ENCODE assay signal across 27 cellular contexts in genomic region chr7:90064370-90064769, GRCh38.
"Had no signal": no experiment of that assay in that cellular context is flagged by ENCODE, and none has a peak within 500 bp of the region (broad histone marks: within the 10 kb centered on the region; RNA-seq: fewer than 3 reads in every experiment).

No MANE protein-coding gene starts in this region.

- H3K4me1 Mint-ChIP-seq: naive B cell; naive thymus-derived CD8-positive, alpha-beta T cell; stimulated activated effector memory CD8-positive, alpha-beta T cell treated with anti-CD3 and anti-CD28 coated beads, Interleukin-12 subunit alpha, Interleukin-12 subunit beta, amount 100 ng/mL, for 72 hours; stimulated activated naive B cell treated with anti-CD40 and anti-IgM and Interleukin-4, amounts not matched to agents 10 μg/mL and 1 μg/mL and 100 μg/mL, for 72 hours; stimulated activated naive CD8-positive, alpha-beta T cell treated with anti-CD3 and anti-CD28 coated beads, Interleukin-15, amount 100 ng/mL, for 72 hours had no signal

- H3K9me3 Mint-ChIP-seq: stimulated activated effector memory CD8-positive, alpha-beta T cell treated with anti-CD3 and anti-CD28 coated beads, Interleukin-12 subunit alpha, Interleukin-12 subunit beta, amount 100 ng/mL, for 72 hours had no signal

- H3K4me3 Mint-ChIP-seq: naive B cell; naive thymus-derived CD8-positive, alpha-beta T cell; natural killer cell treated with Interleukin-12 subunit alpha and Interleukin-12 subunit beta and Interleukin-15 and Interleukin-18, amount 100 ng/mL, for 72 hours; nephron progenitor cell; neural crest cell; stimulated activated effector memory CD8-positive, alpha-beta T cell treated with anti-CD3 and anti-CD28 coated beads, Interleukin-12 subunit alpha, Interleukin-12 subunit beta, amount 100 ng/mL, for 72 hours; stimulated activated naive B cell treated with anti-CD40 and anti-IgM and Interleukin-4, amounts not matched to agents 10 μg/mL and 1 μg/mL and 100 μg/mL, for 72 hours; stimulated activated naive CD8-positive, alpha-beta T cell treated with anti-CD3 and anti-CD28 coated beads, Interleukin-15, amount 100 ng/mL, for 72 hours had no signal

- DNase-seq: naive B cell; naive thymus-derived CD8-positive, alpha-beta T cell; nephron progenitor cell; nucleus accumbens; pancreas; retina; right cardiac atrium; right lobe of liver; sigmoid colon; small intestine; stimulated activated CD4-positive, alpha-beta T cell treated with anti-CD3 and anti-CD28 coated beads, Interleukin-15, amount 100 ng/mL, for 24 hours; stimulated activated CD4-positive, alpha-beta T cell treated with anti-CD3 and anti-CD28 coated beads, Interleukin-2, amount 100 ng/mL, for 24 hours; stimulated activated CD4-positive, alpha-beta T cell treated with anti-CD3 and anti-CD28 coated beads, Interleukin-2, amount 100 ng/mL, for 48 hours; stimulated activated CD4-positive, alpha-beta T cell treated with anti-CD3 and anti-CD28 coated beads, Interleukin-4, amount 100 ng/mL, for 24 hours; stimulated activated naive B cell treated with anti-CD40 and anti-IgM and Interleukin-4, amounts not matched to agents 10 μg/mL and 1 μg/mL and 100 μg/mL, for 72 hours; stimulated activated naive CD4-positive, alpha-beta T cell treated with Interleukin-2 at 50 U/mL for 16 hours; stimulated activated naive CD8-positive, alpha-beta T cell treated with anti-CD3 and anti-CD28 coated beads, Interleukin-15, amount 100 ng/mL, for 72 hours; thyroid gland; trophoblast cell; upper lobe of left lung; uterus had no signal

- H3K36me3 Mint-ChIP-seq: naive B cell; naive thymus-derived CD8-positive, alpha-beta T cell; natural killer cell treated with Interleukin-12 subunit alpha and Interleukin-12 subunit beta and Interleukin-15 and Interleukin-18, amount 100 ng/mL, for 72 hours; stimulated activated effector memory CD8-positive, alpha-beta T cell treated with anti-CD3 and anti-CD28 coated beads, Interleukin-12 subunit alpha, Interleukin-12 subunit beta, amount 100 ng/mL, for 72 hours; stimulated activated naive B cell treated with anti-CD40 and anti-IgM and Interleukin-4, amounts not matched to agents 10 μg/mL and 1 μg/mL and 100 μg/mL, for 72 hours had no signal

- H3K27me3 Mint-ChIP-seq: natural killer cell treated with Interleukin-12 subunit alpha and Interleukin-12 subunit beta and Interleukin-15 and Interleukin-18, amount 100 ng/mL, for 72 hours had no signal

- ATAC-seq: naive thymus-derived CD8-positive, alpha-beta T cell; natural killer cell treated with Interleukin-12 subunit alpha and Interleukin-12 subunit beta and Interleukin-15 and Interleukin-18, amount 100 ng/mL, for 72 hours; pancreas; right cardiac atrium; right lobe of liver; stimulated activated effector memory CD8-positive, alpha-beta T cell treated with anti-CD3 and anti-CD28 coated beads, Interleukin-12 subunit alpha, Interleukin-12 subunit beta, amount 100 ng/mL, for 72 hours; stimulated activated naive B cell treated with anti-CD40 and anti-IgM and Interleukin-4, amounts not matched to agents 10 μg/mL and 1 μg/mL and 100 μg/mL, for 72 hours; stimulated activated naive CD8-positive, alpha-beta T cell treated with anti-CD3 and anti-CD28 coated beads, Interleukin-15, amount 100 ng/mL, for 72 hours had no signal

- H3K4me3 ChIP-seq: pancreas, prostate gland, right lobe of liver, sigmoid colon, thoracic aorta, thyroid gland, tibial nerve, upper lobe of left lung, uterus had no signal

- H3K27ac Mint-ChIP-seq: naive B cell; naive thymus-derived CD8-positive, alpha-beta T cell; natural killer cell treated with Interleukin-12 subunit alpha and Interleukin-12 subunit beta and Interleukin-15 and Interleukin-18, amount 100 ng/mL, for 72 hours; nephron progenitor cell; stimulated activated effector memory CD8-positive, alpha-beta T cell treated with anti-CD3 and anti-CD28 coated beads, Interleukin-12 subunit alpha, Interleukin-12 subunit beta, amount 100 ng/mL, for 72 hours; stimulated activated naive B cell treated with anti-CD40 and anti-IgM and Interleukin-4, amounts not matched to agents 10 μg/mL and 1 μg/mL and 100 μg/mL, for 72 hours; stimulated activated naive CD8-positive, alpha-beta T cell treated with anti-CD3 and anti-CD28 coated beads, Interleukin-15, amount 100 ng/mL, for 72 hours had no signal
